In genomic region chr11:111413849-111414248, GRCh38 we compare ENCODE assay signal across 17 cellular contexts. TPM values are rescaled to one million over a fixed set of nuclear protein-coding genes. Genes with fewer than 3 reads are reported as not detected.
A peak's percentile ranks its signal among the peaks of the same experiment; 100 is the strongest.
DNase-seq lines count a peak whose midpoint lies in the region; ATAC-seq lines count a peak whose summit lies in the region.
"Had no signal": no experiment of that assay in that cellular context is flagged by ENCODE, and none has a peak within 500 bp of the region (broad histone marks: within the 10 kb centered on the region; RNA-seq: fewer than 3 reads in every experiment).

No MANE protein-coding gene starts in this region.

- CTCF ChIA-PET in activated naive CD4-positive, alpha-beta T cell treated with anti-CD3 and anti-CD28 coated beads for 36 hours (lab: Charles Lee), result interaction anchor here (0.7 to 1.1 kb wide), 2 partner anchors 47 to 131 kb away, joined by 3 read pairs; no protein-coding TSS in a partner anchor
- CTCF ChIA-PET in activated naive CD4-positive, alpha-beta T cell treated with anti-CD3 and anti-CD28 coated beads, Interleukin-2, amount 10 ng/mL, durations not matched to agents 7 days and 5 days (lab: Charles Lee), result interaction anchor here (2.1 to 3.9 kb wide), 4 partner anchors 10 to 131 kb away, joined by 5 to 17 read pairs (median 12); no protein-coding TSS in a partner anchor

- ATAC-seq in activated T-cell treated with anti-CD3 and anti-CD28 coated beads, Interleukin-2, amount 50 U/mL, for 4 hours, result peak; percentile 81 to 87
- ATAC-seq in stimulated activated naive CD8-positive, alpha-beta T cell treated with anti-CD3 and anti-CD28 coated beads, Interleukin-15, amount 100 ng/mL, for 72 hours, result peak; percentile 65
- ATAC-seq in HG03457 (IDR thresholded peaks at IDR 0.05; ENCODE audit: unreplicated experiment), result no peak
- ATAC-seq: left colon had no signal

- no peak overlapping the region for H3K4me3 Mint-ChIP-seq in activated naive CD4-positive, alpha-beta T cell treated with anti-CD3 and anti-CD28 coated beads for 36 hours
- no peak overlapping the region for H3K4me3 Mint-ChIP-seq in activated naive CD4-positive, alpha-beta T cell treated with anti-CD3 and anti-CD28 coated beads, Interleukin-2, amount 10 ng/mL, durations not matched to agents 7 days and 5 days
- no peak overlapping the region for H3K4me3 Mint-ChIP-seq in activated T-cell treated with anti-CD3 and anti-CD28 coated beads, Interleukin-2, amount 50 U/mL, for 4 hours
- H3K4me3 Mint-ChIP-seq in stimulated activated naive CD8-positive, alpha-beta T cell treated with anti-CD3 and anti-CD28 coated beads, Interleukin-15, amount 100 ng/mL, for 72 hours, result no peak overlapping the region

- no peaks in the 10 kb centered on the region for H3K9me3 Mint-ChIP-seq in activated naive CD4-positive, alpha-beta T cell treated with anti-CD3 and anti-CD28 coated beads for 36 hours
- no peaks in the 10 kb centered on the region for H3K9me3 Mint-ChIP-seq in activated naive CD4-positive, alpha-beta T cell treated with anti-CD3 and anti-CD28 coated beads, Interleukin-2, amount 10 ng/mL, durations not matched to agents 7 days and 5 days
- no peaks in the 10 kb centered on the region for H3K9me3 Mint-ChIP-seq in activated T-cell treated with anti-CD3 and anti-CD28 coated beads, Interleukin-2, amount 50 U/mL, for 4 hours
- peaks cover 0 to 4% of the 10 kb centered on the region in 2 donors for H3K9me3 Mint-ChIP-seq in stimulated activated naive CD8-positive, alpha-beta T cell treated with anti-CD3 and anti-CD28 coated beads, Interleukin-15, amount 100 ng/mL, for 72 hours

- DNase-seq in activated naive CD4-positive, alpha-beta T cell treated with anti-CD3 and anti-CD28 coated beads for 36 hours, result peak; percentile 49
- no peak for DNase-seq in activated naive CD4-positive, alpha-beta T cell treated with anti-CD3 and anti-CD28 coated beads, Interleukin-2, amount 10 ng/mL, durations not matched to agents 7 days and 5 days
- peak; percentile 24 for DNase-seq in activated T-cell treated with anti-CD3 and anti-CD28 coated beads, Interleukin-2, amount 50 U/mL, for 4 hours
- DNase-seq in stimulated activated CD4-positive, alpha-beta T cell treated with anti-CD3 and anti-CD28 coated beads, Interleukin-12 subunit alpha, Interleukin-12 subunit beta, amount 100 ng/mL, for 48 hours (ENCODE audit: low read depth in 2 of 3, low spot score in 1 of 3), result peak; percentile 28 to 52 (median 33)
- no peak for DNase-seq in stimulated activated naive CD8-positive, alpha-beta T cell treated with anti-CD3 and anti-CD28 coated beads, Interleukin-15, amount 100 ng/mL, for 72 hours
- no peak for DNase-seq in effector CD8-positive, alpha-beta T cell (lab: John Stamatoyannopoulos, UW)
- DNase-seq in NCI-H146 (lab: John Stamatoyannopoulos, UW), result no peak
- DNase-seq: activated gamma-delta T cell treated with Interleukin-2 at 50 U/mL for 16 hours; effector CD4-positive, alpha-beta T cell; left colon; NCI-H1436 treated with DMSO at 0.1 percent for 48 hours; NCI-H446; ovary; upper lobe of left lung had no signal

- H3K27ac Mint-ChIP-seq in activated naive CD4-positive, alpha-beta T cell treated with anti-CD3 and anti-CD28 coated beads for 36 hours, result no peak overlapping the region
- no peak overlapping the region for H3K27ac Mint-ChIP-seq in activated naive CD4-positive, alpha-beta T cell treated with anti-CD3 and anti-CD28 coated beads, Interleukin-2, amount 10 ng/mL, durations not matched to agents 7 days and 5 days
- no peak overlapping the region for H3K27ac Mint-ChIP-seq in stimulated activated naive CD8-positive, alpha-beta T cell treated with anti-CD3 and anti-CD28 coated beads, Interleukin-15, amount 100 ng/mL, for 72 hours

- H3K4me1 Mint-ChIP-seq in activated naive CD4-positive, alpha-beta T cell treated with anti-CD3 and anti-CD28 coated beads for 36 hours (ENCODE audit: low read depth), result peaks cover 49% of the 10 kb centered on the region
- peaks cover 38% of the 10 kb centered on the region for H3K4me1 Mint-ChIP-seq in activated naive CD4-positive, alpha-beta T cell treated with anti-CD3 and anti-CD28 coated beads, Interleukin-2, amount 10 ng/mL, durations not matched to agents 7 days and 5 days
- peaks cover 63% of the 10 kb centered on the region for H3K4me1 Mint-ChIP-seq in activated T-cell treated with anti-CD3 and anti-CD28 coated beads, Interleukin-2, amount 50 U/mL, for 4 hours (ENCODE audit: low read depth)
- H3K4me1 Mint-ChIP-seq in stimulated activated naive CD8-positive, alpha-beta T cell treated with anti-CD3 and anti-CD28 coated beads, Interleukin-15, amount 100 ng/mL, for 72 hours, result peaks cover 68% of the 10 kb centered on the region

- H3K36me3 Mint-ChIP-seq in activated naive CD4-positive, alpha-beta T cell treated with anti-CD3 and anti-CD28 coated beads for 36 hours (ENCODE audit: low read depth), result no peaks in the 10 kb centered on the region
- H3K36me3 Mint-ChIP-seq in activated naive CD4-positive, alpha-beta T cell treated with anti-CD3 and anti-CD28 coated beads, Interleukin-2, amount 10 ng/mL, durations not matched to agents 7 days and 5 days, result no peaks in the 10 kb centered on the region
- H3K36me3 Mint-ChIP-seq in activated T-cell treated with anti-CD3 and anti-CD28 coated beads, Interleukin-2, amount 50 U/mL, for 4 hours (ENCODE audit: insufficient read depth), result no peaks in the 10 kb centered on the region

- H3K27me3 Mint-ChIP-seq in activated naive CD4-positive, alpha-beta T cell treated with anti-CD3 and anti-CD28 coated beads for 36 hours (ENCODE audit: low read depth), result no peaks in the 10 kb centered on the region
- H3K27me3 Mint-ChIP-seq in activated naive CD4-positive, alpha-beta T cell treated with anti-CD3 and anti-CD28 coated beads, Interleukin-2, amount 10 ng/mL, durations not matched to agents 7 days and 5 days, result peaks cover 14% of the 10 kb centered on the region
- no peaks in the 10 kb centered on the region for H3K27me3 Mint-ChIP-seq in activated T-cell treated with anti-CD3 and anti-CD28 coated beads, Interleukin-2, amount 50 U/mL, for 4 hours (ENCODE audit: low read depth)
- H3K27me3 Mint-ChIP-seq in stimulated activated naive CD8-positive, alpha-beta T cell treated with anti-CD3 and anti-CD28 coated beads, Interleukin-15, amount 100 ng/mL, for 72 hours, result no peaks in the 10 kb centered on the region

- intact Hi-C loops in activated naive CD4-positive, alpha-beta T cell treated with anti-CD3 and anti-CD28 coated beads for 36 hours (cut with micrococcal nuclease), result loop anchor here (1.0 kb wide), 1 partner anchor 36 kb away; no protein-coding TSS in a partner anchor

RNA-seq across cellular contexts. Expression of gene POU2AF1, which starts 34.8 kb away (rescaled TPM):
- total RNA-seq in activated naive CD4-positive, alpha-beta T cell treated with anti-CD3 and anti-CD28 coated beads for 36 hours, result under 1 TPM; 0.48 to 0.62 TPM
- total RNA-seq in activated T-cell treated with anti-CD3 and anti-CD28 coated beads, Interleukin-2, amount 50 U/mL, for 4 hours, result 10 to 100 TPM in 1 of 3 donors, 1 to 10 TPM in 2; 4.3 to 10.8 (median 7.5) TPM
- total RNA-seq: SK-MEL-5, skeletal muscle tissue had no signal

Comparison
In these comparisons a context has a peak if more than half of its experiments do, and no peak if none do; other contexts are left out.
1. DNase-seq: peak in activated naive CD4-positive, alpha-beta T cell treated with anti-CD3 and anti-CD28 coated beads for 36 hours (single experiment), activated T-cell treated with anti-CD3 and anti-CD28 coated beads, Interleukin-2, amount 50 U/mL, for 4 hours (single experiment) and stimulated activated CD4-positive, alpha-beta T cell treated with anti-CD3 and anti-CD28 coated beads, Interleukin-12 subunit alpha, Interleukin-12 subunit beta, amount 100 ng/mL, for 48 hours (3 of 3); none in activated naive CD4-positive, alpha-beta T cell treated with anti-CD3 and anti-CD28 coated beads, Interleukin-2, amount 10 ng/mL, durations not matched to agents 7 days and 5 days (single experiment), stimulated activated naive CD8-positive, alpha-beta T cell treated with anti-CD3 and anti-CD28 coated beads, Interleukin-15, amount 100 ng/mL, for 72 hours (0 of 2), effector CD8-positive, alpha-beta T cell (single experiment) and NCI-H146 (single experiment).